10 cellular contexts compared by ENCODE assay signal in genomic region chr14:89386214-89386886, GRCh38. TPM values are rescaled to one million over a fixed set of nuclear protein-coding genes. Genes with fewer than 3 reads are reported as not detected.
DNase-seq lines count a peak whose midpoint lies in the region; ATAC-seq and TF ChIP-seq lines count a peak whose summit lies in the region.
"Had no signal": no experiment of that assay in that cellular context is flagged by ENCODE, and none has a peak within 500 bp of the region (broad histone marks: within the 10 kb centered on the region; RNA-seq: fewer than 3 reads in every experiment).

No MANE protein-coding gene starts in this region.

- no peaks in the 10 kb centered on the region for H3K36me3 ChIP-seq in neutrophil
- no peaks in the 10 kb centered on the region for H3K36me3 ChIP-seq in Karpas-422 (ENCODE audit: insufficient read depth, low read length)

- H2AFZ ChIP-seq in Karpas-422 (ENCODE audit: low read length) = no peak overlapping the region

- peak; percentile 28 for DNase-seq in GM10248 (ENCODE audit: extremely low spot score)
- DNase-seq in KBM-7 = peak; percentile 45
- peak; percentile 17 for DNase-seq in epidermal melanocyte (ENCODE audit: insufficient read length, low spot score)
- no peak for DNase-seq in Karpas-422
- no peak for DNase-seq in hepatic stellate cell (ENCODE audit: low spot score)
- DNase-seq: cortex of kidney, NCI-H187 treated with DMSO at 0.1 percent for 48 hours had no signal

- POLR2A ChIA-PET in GM10248 (lab: Yijun Ruan, JAX) = no interaction called here

- H3K4me3 ChIP-seq in neutrophil (ENCODE audit: low read depth in 1 of 2, low read length in 1 of 2) (no peak overlapping the region), Karpas-422 (ENCODE audit: low read length) (no peak overlapping the region)

- no peak overlapping the region for H3K9ac ChIP-seq in Karpas-422 (ENCODE audit: low read length)

- H3K9me3 ChIP-seq in neutrophil (no peaks in the 10 kb centered on the region), Karpas-422 (ENCODE audit: low read length) (no peaks in the 10 kb centered on the region)

- peaks cover 10% of the 10 kb centered on the region; the same call in 1 of the 2 replicates for H4K20me1 ChIP-seq in Karpas-422 (ENCODE audit: insufficient read depth, low read depth, low read length)

- CTCF ChIA-PET in GM10248 (lab: Yijun Ruan, JAX) = interaction anchor here (0.6 to 1.7 kb wide), 5 partner anchors 9 to 530 kb away, joined by 3 to 4 read pairs (median 3); no protein-coding TSS in a partner anchor

- no peaks in the 10 kb centered on the region for H3K79me2 ChIP-seq in Karpas-422 (ENCODE audit: low read length)

- H3K27ac ChIP-seq in neutrophil (peak overlapping the region; percentile 19), Karpas-422 (ENCODE audit: low read length) (no peak overlapping the region)

- no peak overlapping the region for H3K4me2 ChIP-seq in Karpas-422 (ENCODE audit: low read depth, low read length, poor library complexity, severe bottlenecking)

- TF ChIP-seq CTCF in GM10248 (IDR thresholded peaks at IDR 0.05; ENCODE audit: control extremely low read depth, extremely low read depth, low read depth, missing control alignments) = no peak
- no peak for TF ChIP-seq CTCF in neutrophil (IDR thresholded peaks at IDR 0.05)

- no peaks in the 10 kb centered on the region for H3K9me2 ChIP-seq in Karpas-422 (replicated peaks; ENCODE audit: insufficient read depth, low read length)

- in situ Hi-C loops in KBM-7 (cut with MboI; ENCODE audit: low pct_unique_long_range_greater_than_20kb, low sequenced_read_pairs) = no loop called here

- H3K4me1 ChIP-seq in neutrophil (ENCODE audit: control insufficient read depth in 1 of 2, insufficient read depth in 1 of 2, low read depth in 1 of 2, low read length in 1 of 2) (peaks cover 11 to 17% of the 10 kb centered on the region in 2 experiments), Karpas-422 (ENCODE audit: low read length) (peaks cover 21% of the 10 kb centered on the region)

- no peaks in the 10 kb centered on the region for H3K27me3 ChIP-seq in neutrophil
- H3K27me3 ChIP-seq in Karpas-422 (ENCODE audit: low read length) = no peaks in the 10 kb centered on the region

- ATAC-seq in GM18867 (IDR thresholded peaks at IDR 0.05; ENCODE audit: unreplicated experiment) = no peak
- no peak for ATAC-seq in GM19023 (IDR thresholded peaks at IDR 0.05; ENCODE audit: unreplicated experiment)

RNA-seq across cellular contexts. Expression of gene FOXN3, which starts 30.7 kb away (rescaled TPM):
- total RNA-seq in Karpas-422 (2014; rRNA removed; shearing (Covaris generic); ENCODE audit: low replicate concordance) = 8.9 and 13.8 TPM in 2 replicates

Comparison
In these comparisons a context has a peak if more than half of its experiments do, and no peak if none do; other contexts are left out.
1. DNase-seq: peak in GM10248 (single experiment), KBM-7 (single experiment) and epidermal melanocyte (single experiment); none in Karpas-422 (single experiment) and hepatic stellate cell (single experiment).